26 cellular contexts compared by ENCODE assay signal in the genomic region with DNA sequence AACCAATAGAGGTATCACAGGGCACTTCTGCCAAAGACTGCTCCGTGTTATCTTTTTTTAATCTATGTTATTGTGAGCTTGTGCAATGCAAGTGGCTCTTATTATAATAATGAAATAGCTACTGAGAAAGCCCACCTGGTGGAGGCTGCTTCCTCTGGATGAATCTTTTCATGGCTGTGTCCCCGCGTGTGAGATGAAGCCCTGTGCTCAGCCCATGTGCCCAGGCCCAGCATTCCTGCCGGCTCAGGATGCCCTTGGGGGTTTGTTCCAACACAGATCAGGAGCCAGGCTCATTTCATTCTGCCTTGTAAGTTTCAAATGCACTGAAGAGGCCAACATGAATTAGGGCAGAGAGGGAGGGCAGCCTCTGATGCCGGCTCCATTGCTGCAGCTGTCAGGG. TPM values are rescaled to one million over a fixed set of nuclear protein-coding genes. Genes with fewer than 3 reads are reported as not detected.
"Had no signal": no experiment of that assay in that cellular context is flagged by ENCODE, and none has a peak within 500 bp of the region (broad histone marks: within the 10 kb centered on the region; RNA-seq: fewer than 3 reads in every experiment).

No MANE protein-coding gene starts in this region.

- H3K27me3 ChIP-seq: hepatocyte, right lobe of liver, stomach, testis, tibial artery had no signal

- H3K36me3 Mint-ChIP-seq: memory B cell, natural killer cell had no signal

- H3K4me1 ChIP-seq: parathyroid adenoma, right lobe of liver had no signal

- H3K9me3 ChIP-seq: gastrocnemius medialis, neutrophil, right lobe of liver, stomach, testis, tibial artery had no signal

- H3K27ac Mint-ChIP-seq: memory B cell, natural killer cell, progenitor cell of endocrine pancreas, type B pancreatic cell had no signal

- H3K4me1 Mint-ChIP-seq: natural killer cell had no signal

- DNase-seq: cortex of kidney; effector CD4-positive, alpha-beta T cell; gastrocnemius medialis; head of caudate nucleus; left colon; natural killer cell; right lobe of liver; stimulated activated CD4-positive, alpha-beta T cell treated with anti-CD3 and anti-CD28 coated beads, Interleukin-12 subunit alpha, Interleukin-12 subunit beta, amount 100 ng/mL, for 4 hours; stimulated activated CD4-positive, alpha-beta T cell treated with anti-CD3 and anti-CD28 coated beads, Interleukin-1b, Interleukin-23, amount 100 ng/mL, for 48 hours; stimulated activated CD4-positive, alpha-beta T cell treated with anti-CD3 and anti-CD28 coated beads, Interleukin-4, amount 100 ng/mL, for 1 hour; stimulated activated CD8-positive, alpha-beta memory T cell treated with anti-CD3 and anti-CD28 coated beads, Interleukin-4, amount 100 ng/mL, for 48 hours; stimulated activated naive CD4-positive, alpha-beta T cell treated with Interleukin-2 at 50 U/mL for 16 hours; stomach; testis; tibial artery had no signal

- H3K4me3 ChIP-seq: gastrocnemius medialis, hepatocyte, lung, right lobe of liver, smooth muscle cell, stomach, tibial artery had no signal

- H3K27ac ChIP-seq: epithelial cell of prostate, gastrocnemius medialis, hepatocyte, neutrophil, parathyroid adenoma, right lobe of liver, stomach, testis, tibial artery had no signal

- H3K27me3 Mint-ChIP-seq: progenitor cell of endocrine pancreas, type B pancreatic cell had no signal

- ATAC-seq: esophagus mucosa, gastrocnemius medialis, left colon, natural killer cell, right lobe of liver had no signal

- H3K9me3 Mint-ChIP-seq: memory B cell, natural killer cell, type B pancreatic cell had no signal

- H3K36me3 ChIP-seq: gastrocnemius medialis, neutrophil, right lobe of liver had no signal

- H3K4me2 ChIP-seq: hepatocyte, smooth muscle cell had no signal

- H3K79me2 ChIP-seq: hepatocyte, parathyroid adenoma had no signal

- H2AFZ ChIP-seq: hepatocyte, parathyroid adenoma had no signal

- H3K4me3 Mint-ChIP-seq: memory B cell, natural killer cell, type B pancreatic cell had no signal

- H3K9ac ChIP-seq: parathyroid adenoma had no signal

RNA-seq across cellular contexts. Expression of a gene that starts 18.7 kb away (rescaled TPM):
- total RNA-seq: dermis microvascular lymphatic vessel endothelial cell had no signal
